Comparison of ENCODE assay signal across 8 cellular contexts in the genomic region with DNA sequence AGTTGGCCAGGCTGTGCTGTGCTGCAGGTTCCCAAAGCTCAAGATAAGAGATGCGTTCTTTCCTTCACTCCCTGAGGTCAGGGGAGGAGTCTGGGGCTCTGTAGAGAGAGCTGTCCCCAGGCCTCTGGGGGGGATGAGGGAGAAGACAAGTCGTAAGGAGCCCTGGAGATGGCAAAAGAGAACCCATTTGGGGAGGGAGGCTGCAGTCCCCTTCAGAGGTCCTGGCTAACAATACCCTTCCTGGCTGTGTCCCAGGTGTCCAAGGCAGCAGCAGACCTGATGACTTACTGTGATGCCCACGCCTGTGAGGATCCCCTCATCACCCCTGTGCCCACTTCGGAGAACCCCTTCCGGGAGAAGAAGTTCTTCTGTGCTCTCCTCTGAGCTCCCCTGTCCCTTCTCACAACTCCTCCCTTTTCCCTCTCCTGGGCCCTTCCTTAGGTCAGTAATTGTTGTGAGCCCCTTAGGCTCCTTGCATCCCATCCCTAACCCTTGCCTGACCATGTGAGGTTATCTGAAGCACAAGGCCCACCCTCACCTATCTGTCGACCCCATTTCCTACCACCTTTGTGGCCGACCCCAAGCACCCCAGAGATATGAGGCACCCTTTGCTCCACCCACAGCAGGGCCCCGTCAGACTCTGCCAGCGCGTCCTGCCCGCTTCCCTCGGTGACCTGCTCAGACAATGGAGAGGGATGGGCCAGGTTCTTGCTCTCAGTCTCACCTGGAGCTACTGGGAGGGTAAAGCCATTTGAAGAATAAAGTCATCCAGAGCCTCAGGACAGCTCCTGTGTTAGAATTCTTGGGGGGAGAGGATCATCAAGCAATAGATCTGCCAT. TPM values are rescaled to one million over a fixed set of nuclear protein-coding genes. Genes with fewer than 3 reads are reported as not detected.
A peak's percentile ranks its signal among the peaks of the same experiment; 100 is the strongest.
DNase-seq lines count a peak whose midpoint lies in the region; ATAC-seq, FAIRE-seq and TF ChIP-seq lines count a peak whose summit lies in the region.

No MANE protein-coding gene starts in this region.

- H3K9me3 ChIP-seq in SJSA1 (replicated peaks) (no peaks in the 10 kb centered on the region), GM12878 (replicated peaks; ENCODE audit: control insufficient read depth, insufficient read depth, low read length) (no peaks in the 10 kb centered on the region), liver (ENCODE audit: control insufficient read depth in 4 of 4, low read length in 3 of 4) (no peaks in the 10 kb centered on the region)

- H4K20me1 ChIP-seq in GM12878 (ENCODE audit: control insufficient read depth, insufficient read depth) = no peaks in the 10 kb centered on the region

- H3K4me1 ChIP-seq in SJSA1 (replicated peaks) (peaks cover 30% of the 10 kb centered on the region), GM12878 (ENCODE audit: control insufficient read depth, insufficient read depth, low read length) (peaks cover 37% of the 10 kb centered on the region), liver (ENCODE audit: control insufficient read depth in 4 of 4, insufficient read depth in 4 of 4, low read length in 3 of 4) (peaks cover 18 to 61% (median 50%) of the 10 kb centered on the region in 4 donors)

- H3K4me3 ChIP-seq in GM12875 (ENCODE audit: low read depth, low read length) (peak overlapping the region; percentile 63), SJSA1 (peak overlapping the region; percentile 33), GM12878 (peak overlapping the region; percentile 83), liver (ENCODE audit: low read depth in 1 of 3, low read length in 3 of 3) (peak overlapping the region; percentile 55 to 85 (median 56))

- no peak for TF ChIP-seq EP300 in GM12878 (IDR thresholded peaks at IDR 0.05; ENCODE audit: borderline replicate concordance in 1 of 2, control insufficient read depth in 1 of 2, low read depth in 2 of 2, low read length in 2 of 2)

- H3K27me3 ChIP-seq in SJSA1 (replicated peaks) = no peaks in the 10 kb centered on the region
- no peaks in the 10 kb centered on the region for H3K27me3 ChIP-seq in GM12878 (replicated peaks in 1 of 2; ENCODE audit: control insufficient read depth in 2 of 2, insufficient read depth in 2 of 2, low read length in 1 of 2)
- no peaks in the 10 kb centered on the region for H3K27me3 ChIP-seq in liver (ENCODE audit: control insufficient read depth in 4 of 4, insufficient read depth in 4 of 4, low read length in 3 of 4)

- peak overlapping the region; percentile 90 for H3K9ac ChIP-seq in GM12878 (ENCODE audit: control insufficient read depth, insufficient read depth, low read length)
- H3K9ac ChIP-seq in liver (ENCODE audit: low read depth in 1 of 2, low read length in 2 of 2) = peak overlapping the region; percentile 79 to 93

- H3K27me3 Mint-ChIP-seq in stimulated activated memory B cell treated with anti-CD40 and anti-IgM and Interleukin-4, amounts not matched to agents 10 μg/mL and 1 μg/mL and 100 μg/mL, for 72 hours = no peaks in the 10 kb centered on the region

- in situ Hi-C loops in GM12878 (cut with MboI) = no loop called here

- FAIRE-seq in GM12878 (lab: Jason Lieb, UNC) = no peak

- BruUV-seq in GM12878 (replicated peaks; lab: Mats Ljungman, UMichigan) = no TSS peak

- peak overlapping the region; percentile 93 for H3K4me3 Mint-ChIP-seq in stimulated activated memory B cell treated with anti-CD40 and anti-IgM and Interleukin-4, amounts not matched to agents 10 μg/mL and 1 μg/mL and 100 μg/mL, for 72 hours

- H2AFZ ChIP-seq in GM12878 (ENCODE audit: control insufficient read depth, low read depth, low read length) = peak overlapping the region; percentile 93

- POLR2A ChIA-PET in GM12878 (lab: Charles Lee) = interaction anchor here (0.6 to 7.6 kb wide), 15 partner anchors 18 to 147 kb away, joined by 4 to 79 read pairs (median 5); a partner anchor contains a TSS

- SMC1A ChIA-PET in GM12878 (lab: Charles Lee; ENCODE audit: uncharacterized antibody, unreplicated experiment) = interaction anchor here (0.6 to 5.3 kb wide), 8 partner anchors 15 to 151 kb away, joined by 3 to 26 read pairs (median 3); a partner anchor contains a TSS

- H3K27ac Mint-ChIP-seq in stimulated activated memory B cell treated with anti-CD40 and anti-IgM and Interleukin-4, amounts not matched to agents 10 μg/mL and 1 μg/mL and 100 μg/mL, for 72 hours = peak overlapping the region; percentile 90

- no peaks in the 10 kb centered on the region for H3K9me3 Mint-ChIP-seq in stimulated activated memory B cell treated with anti-CD40 and anti-IgM and Interleukin-4, amounts not matched to agents 10 μg/mL and 1 μg/mL and 100 μg/mL, for 72 hours

- TF ChIP-seq CTCF in GM12875 (IDR thresholded peaks at IDR 0.05; ENCODE audit: borderline replicate concordance, insufficient read depth, low read depth, low read length) (no peak), GM12878 (IDR thresholded peaks at IDR 0.05 in 2 of 3, conservative IDR thresholded peaks at IDR 0.05 in 1 of 3; ENCODE audit: control insufficient read depth in 2 of 3, extremely low read depth in 1 of 3, insufficient read depth in 1 of 3, low read depth in 3 of 3, low read length in 3 of 3) (no peak), liver (IDR thresholded peaks at IDR 0.05; ENCODE audit: low read depth, low read length, missing input control) (no peak)

- RAD21 ChIA-PET in GM12878 (lab: Charles Lee; ENCODE audit: unreplicated experiment) = interaction anchor here (0.6 to 1.8 kb wide), 8 partner anchors 18 to 151 kb away, joined by 3 to 8 read pairs (median 4); a partner anchor contains a TSS

- peak overlapping the region; percentile 98 for H3K4me2 ChIP-seq in GM12878 (ENCODE audit: control insufficient read depth, insufficient read depth)

- intact Hi-C loops in GM12878 (cut with micrococcal nuclease; ENCODE audit: unreplicated experiment) = loop anchor here (1.0 to 5.0 kb wide), 2 partner anchors 19 to 106 kb away; a partner anchor contains a TSS

- DNase-seq in SJSA1 (ENCODE audit: low read depth in 1 of 2, low spot score in 2 of 2) (no peak), GM12878 (ENCODE audit: low read depth, low spot score) (no peak), GM03348 (ENCODE audit: low spot score) (no peak), NCI-H524 (lab: John Stamatoyannopoulos, UW) (no peak)

- 37% methylated on average over 12 of the region's 12 CpGs for WGBS in GM12878 (ENCODE audit: insufficient coverage, insufficient replicate concordance, low lambda C conversion rate, missing lambda C conversion rate)
- WGBS in liver = 39% methylated on average over 12 of the region's 12 CpGs

- H3K36me3 Mint-ChIP-seq in stimulated activated memory B cell treated with anti-CD40 and anti-IgM and Interleukin-4, amounts not matched to agents 10 μg/mL and 1 μg/mL and 100 μg/mL, for 72 hours = peaks cover 29% of the 10 kb centered on the region

- TF ChIP-seq POLR2A in GM12878 (IDR thresholded peaks at IDR 0.05; ENCODE audit: low read depth, low read length) = peak; percentile 33

- ATAC-seq in GM12878 = peak; percentile 8
- ATAC-seq in stimulated activated memory B cell treated with anti-CD40 and anti-IgM and Interleukin-4, amounts not matched to agents 10 μg/mL and 1 μg/mL and 100 μg/mL, for 72 hours = peak; percentile 3
- ATAC-seq in GM19395 (IDR thresholded peaks at IDR 0.05; ENCODE audit: unreplicated experiment) = no peak

- CTCF ChIA-PET in GM12878 (lab: Yijun Ruan, JAX) = interaction anchor here (0.8 to 5.0 kb wide), 7 partner anchors 14 to 61 kb away, joined by 3 to 21 read pairs (median 6); a partner anchor contains a TSS

- peak overlapping the region; percentile 28 for H3K27ac ChIP-seq in SJSA1
- peak overlapping the region; percentile 88 for H3K27ac ChIP-seq in GM12878 (ENCODE audit: control insufficient read depth, insufficient read depth)
- H3K27ac ChIP-seq in liver (ENCODE audit: low read depth in 1 of 2, low read length in 2 of 2) = peak overlapping the region; percentile 93 to 95

- H3K4me1 Mint-ChIP-seq in stimulated activated memory B cell treated with anti-CD40 and anti-IgM and Interleukin-4, amounts not matched to agents 10 μg/mL and 1 μg/mL and 100 μg/mL, for 72 hours = peaks cover 68% of the 10 kb centered on the region

- no peak for TF ChIP-seq RAD21 in GM12878 (IDR thresholded peaks at IDR 0.05; ENCODE audit: insufficient read depth, low read depth, low read length)
- TF ChIP-seq RAD21 in liver (IDR thresholded peaks at IDR 0.05) = no peak

- H3K79me2 ChIP-seq in GM12878 (ENCODE audit: control insufficient read depth, insufficient read depth, low read length) = no peaks in the 10 kb centered on the region

- H3K36me3 ChIP-seq in SJSA1 (peaks cover 88% of the 10 kb centered on the region), GM12878 (ENCODE audit: control insufficient read depth in 2 of 2, insufficient read depth in 2 of 2, low read length in 1 of 2) (peaks cover 14 to 17% of the 10 kb centered on the region in 2 experiments), liver (ENCODE audit: control insufficient read depth in 4 of 4, insufficient read depth in 3 of 4, low read depth in 1 of 4, low read length in 3 of 4) (peaks cover 0 to 4% (median 1%) of the 10 kb centered on the region in 4 donors)

RNA-seq across cellular contexts. Expression of a gene that starts 1.2 kb away (rescaled TPM):
- total RNA-seq in SJSA1 (2014; rRNA removed; shearing (Covaris generic)) = not detected in 2 replicates
- not detected in 2 replicates for total RNA-seq in GM12878 (2013; cell fraction: nucleolus; rRNA removed)
- not detected in 2 replicates for total RNA-seq in GM12878 (2014; rRNA removed)
- total RNA-seq in GM12878 (2014; rRNA removed; fragmentation: Illumina TruSeq; extraction: Trizol) = not detected in 2 replicates
- not detected in 2 replicates for total RNA-seq in GM12878 (2021)
- 0.81 TPM for polyA plus RNA-seq in GM12878 (2011; ENCODE audit: low read depth)
- polyA plus RNA-seq in GM12878 (2011; rRNA removed) = not detected in 2 replicates
- 0.10 TPM in 1 of 2 replicates, not detected in the other for polyA plus RNA-seq in GM12878 (2011; cell fraction: cytosol; rRNA removed)
- polyA plus RNA-seq in GM12878 (2011; cell fraction: nucleus; rRNA removed) = 0.13 TPM in 1 of 2 replicates, not detected in the other
- polyA plus RNA-seq in GM12878 (2012) = 0.18 and 0.55 TPM in 2 replicates
- polyA plus RNA-seq in GM12878 (2014; fragmentation: Illumina TruSeq; extraction: Trizol) = 0.57 TPM in 1 of 2 replicates, not detected in the other
- under 1 TPM; 0.27 to 0.42 TPM for polyA plus RNA-seq in GM12878 (2014; fragmentation: Nextera tagmentation; extraction: Ambion mirVana)
- polyA plus RNA-seq in GM12878 (2014; rRNA removed) = not detected in 2 replicates
- under 1 TPM; 0.62 to 0.83 TPM for polyA plus RNA-seq in GM12878 (2016; fragmentation: Nextera tagmentation; extraction: Ambion mirVana)
- not detected in 2 replicates for polyA minus RNA-seq in GM12878 (2011; rRNA and poly(A)+ RNA removed)
- polyA minus RNA-seq in GM12878 (2011; cell fraction: cytosol; rRNA and poly(A)+ RNA removed) = not detected in 2 replicates
- not detected in 2 replicates for polyA minus RNA-seq in GM12878 (2011; cell fraction: nucleus; rRNA and poly(A)+ RNA removed)
- total RNA-seq in liver = under 1 TPM in 1 of 2 donors, not detected in 1; 0.19 TPM
- not detected for polyA plus RNA-seq in liver

RNA-seq across cellular contexts. Expression of a gene that starts 1.4 kb away (rescaled TPM):
- 51.4 and 138 TPM in 2 replicates for total RNA-seq in SJSA1 (2014; rRNA removed; shearing (Covaris generic))
- total RNA-seq in GM12878 (2013; cell fraction: nucleolus; rRNA removed) = 23.5 and 29.0 TPM in 2 replicates
- 21.7 and 24.3 TPM in 2 replicates for total RNA-seq in GM12878 (2014; rRNA removed)
- 20.3 and 21.5 TPM in 2 replicates for total RNA-seq in GM12878 (2014; rRNA removed; fragmentation: Illumina TruSeq; extraction: Trizol)
- 22.9 and 28.9 TPM in 2 replicates for total RNA-seq in GM12878 (2021)
- polyA plus RNA-seq in GM12878 (2011; ENCODE audit: low read depth) = 39.4 TPM
- polyA plus RNA-seq in GM12878 (2011; rRNA removed) = 7.6 and 16.5 TPM in 2 replicates
- 41.4 and 49.7 TPM in 2 replicates for polyA plus RNA-seq in GM12878 (2011; cell fraction: cytosol; rRNA removed)
- 49.3 and 67.8 TPM in 2 replicates for polyA plus RNA-seq in GM12878 (2011; cell fraction: nucleus; rRNA removed)
- 24.7 and 26.2 TPM in 2 replicates for polyA plus RNA-seq in GM12878 (2012)
- polyA plus RNA-seq in GM12878 (2014; fragmentation: Illumina TruSeq; extraction: Trizol) = 10.6 and 17.1 TPM in 2 replicates
- 10 to 100 TPM; 12.3 to 34.4 TPM for polyA plus RNA-seq in GM12878 (2014; fragmentation: Nextera tagmentation; extraction: Ambion mirVana)
- 21.9 and 24.2 TPM in 2 replicates for polyA plus RNA-seq in GM12878 (2014; rRNA removed)
- polyA plus RNA-seq in GM12878 (2016; fragmentation: Nextera tagmentation; extraction: Ambion mirVana) = 10 to 100 TPM; 55.7 to 57.9 TPM
- 36.9 and 38.8 TPM in 2 replicates for polyA minus RNA-seq in GM12878 (2011; rRNA and poly(A)+ RNA removed)
- 12.4 and 22.4 TPM in 2 replicates for polyA minus RNA-seq in GM12878 (2011; cell fraction: cytosol; rRNA and poly(A)+ RNA removed)
- polyA minus RNA-seq in GM12878 (2011; cell fraction: nucleus; rRNA and poly(A)+ RNA removed) = 15.7 and 30.1 TPM in 2 replicates
- 10 to 100 TPM; 15.1 to 23.0 TPM for total RNA-seq in liver
- polyA plus RNA-seq in liver = 10 to 100 TPM; 34.5 to 40.0 TPM

RNA-seq across cellular contexts. Expression of a gene that starts 18.6 kb away (rescaled TPM):
- 9.8 and 18.6 TPM in 2 replicates for total RNA-seq in SJSA1 (2014; rRNA removed; shearing (Covaris generic))
- 50.6 and 53.9 TPM in 2 replicates for total RNA-seq in GM12878 (2013; cell fraction: nucleolus; rRNA removed)
- total RNA-seq in GM12878 (2014; rRNA removed) = 6.6 and 8.8 TPM in 2 replicates
- total RNA-seq in GM12878 (2014; rRNA removed; fragmentation: Illumina TruSeq; extraction: Trizol) = 21.1 and 22.7 TPM in 2 replicates
- 47.9 and 50.5 TPM in 2 replicates for total RNA-seq in GM12878 (2021)
- 27.5 TPM for polyA plus RNA-seq in GM12878 (2011; ENCODE audit: low read depth)
- polyA plus RNA-seq in GM12878 (2011; rRNA removed) = 23.7 and 29.8 TPM in 2 replicates
- 15.8 and 19.0 TPM in 2 replicates for polyA plus RNA-seq in GM12878 (2011; cell fraction: cytosol; rRNA removed)
- 27.0 and 40.2 TPM in 2 replicates for polyA plus RNA-seq in GM12878 (2011; cell fraction: nucleus; rRNA removed)
- 52.9 and 61.7 TPM in 2 replicates for polyA plus RNA-seq in GM12878 (2012)
- polyA plus RNA-seq in GM12878 (2014; fragmentation: Illumina TruSeq; extraction: Trizol) = 72.2 and 73.7 TPM in 2 replicates
- polyA plus RNA-seq in GM12878 (2014; fragmentation: Nextera tagmentation; extraction: Ambion mirVana) = 1 to 10 TPM; 1.6 to 7.4 TPM
- 39.9 and 43.9 TPM in 2 replicates for polyA plus RNA-seq in GM12878 (2014; rRNA removed)
- polyA plus RNA-seq in GM12878 (2016; fragmentation: Nextera tagmentation; extraction: Ambion mirVana) = 1 to 10 TPM; 2.6 to 2.7 TPM
- polyA minus RNA-seq in GM12878 (2011; rRNA and poly(A)+ RNA removed) = 23.3 and 25.3 TPM in 2 replicates
- 10.6 and 13.2 TPM in 2 replicates for polyA minus RNA-seq in GM12878 (2011; cell fraction: cytosol; rRNA and poly(A)+ RNA removed)
- 13.5 and 26.4 TPM in 2 replicates for polyA minus RNA-seq in GM12878 (2011; cell fraction: nucleus; rRNA and poly(A)+ RNA removed)
- total RNA-seq in liver = 10 to 100 TPM; 14.0 to 17.0 TPM
- polyA plus RNA-seq in liver = 10 to 100 TPM in 1 of 2 donors, 1 to 10 TPM in 1; 1.3 to 12.0 TPM

RNA-seq across cellular contexts. Expression of a gene that starts 19.3 kb away (rescaled TPM):
- 0.55 and 0.85 TPM in 2 replicates for total RNA-seq in SJSA1 (2014; rRNA removed; shearing (Covaris generic))
- total RNA-seq in GM12878 (2013; cell fraction: nucleolus; rRNA removed) = 0.24 TPM in 1 of 2 replicates, not detected in the other
- total RNA-seq in GM12878 (2014; rRNA removed) (0.05 and 0.06 TPM in 2 replicates), GM12878 (2014; rRNA removed; fragmentation: Illumina TruSeq; extraction: Trizol) (not detected in 2 replicates), GM12878 (2021) (not detected in 2 replicates), liver (under 1 TPM in 1 of 2 donors, not detected in 1; 0.08 TPM)
- polyA plus RNA-seq in GM12878 (2011; ENCODE audit: low read depth) = not detected
- polyA plus RNA-seq in GM12878 (2011; rRNA removed) (not detected in 2 replicates), GM12878 (2014; fragmentation: Illumina TruSeq; extraction: Trizol) (0.01 TPM in 1 of 2 replicates, not detected in the other), GM12878 (2014; fragmentation: Nextera tagmentation; extraction: Ambion mirVana) (not detected), GM12878 (2014; rRNA removed) (not detected in 2 replicates), GM12878 (2016; fragmentation: Nextera tagmentation; extraction: Ambion mirVana) (not detected), liver (under 1 TPM in 1 of 2 donors, not detected in 1; 0.06 TPM)
- not detected in 2 replicates for polyA plus RNA-seq in GM12878 (2011; cell fraction: cytosol; rRNA removed)
- 0.04 and 0.18 TPM in 2 replicates for polyA plus RNA-seq in GM12878 (2011; cell fraction: nucleus; rRNA removed)
- polyA plus RNA-seq in GM12878 (2012) = not detected in 2 replicates
- 0.10 TPM in 1 of 2 replicates, not detected in the other for polyA minus RNA-seq in GM12878 (2011; rRNA and poly(A)+ RNA removed)
- polyA minus RNA-seq in GM12878 (2011; cell fraction: cytosol; rRNA and poly(A)+ RNA removed) = not detected in 2 replicates
- 0.36 and 0.67 TPM in 2 replicates for polyA minus RNA-seq in GM12878 (2011; cell fraction: nucleus; rRNA and poly(A)+ RNA removed)

RNA-seq across cellular contexts. Expression of a gene that starts 19.6 kb away (rescaled TPM):
- 47.6 and 51.3 TPM in 2 replicates for total RNA-seq in SJSA1 (2014; rRNA removed; shearing (Covaris generic))
- total RNA-seq in GM12878 (2013; cell fraction: nucleolus; rRNA removed) = 37.4 and 54.4 TPM in 2 replicates
- total RNA-seq in GM12878 (2014; rRNA removed) (51.6 and 55.5 TPM in 2 replicates), GM12878 (2014; rRNA removed; fragmentation: Illumina TruSeq; extraction: Trizol) (45.3 and 52.5 TPM in 2 replicates), GM12878 (2021) (40.4 and 42.0 TPM in 2 replicates), liver (10 to 100 TPM; 12.0 to 16.1 TPM)
- polyA plus RNA-seq in GM12878 (2011; ENCODE audit: low read depth) = 24.2 TPM
- polyA plus RNA-seq in GM12878 (2011; rRNA removed) (62.9 and 71.2 TPM in 2 replicates), GM12878 (2014; fragmentation: Illumina TruSeq; extraction: Trizol) (53.6 and 62.0 TPM in 2 replicates), GM12878 (2014; fragmentation: Nextera tagmentation; extraction: Ambion mirVana) (10 to 100 TPM; 60.9 to 72.3 TPM), GM12878 (2014; rRNA removed) (47.1 and 47.3 TPM in 2 replicates), GM12878 (2016; fragmentation: Nextera tagmentation; extraction: Ambion mirVana) (10 to 100 TPM; 48.7 to 49.2 TPM), liver (10 to 100 TPM in 1 of 2 donors, 1 to 10 TPM in 1; 10.0 to 14.0 TPM)
- 53.8 and 56.3 TPM in 2 replicates for polyA plus RNA-seq in GM12878 (2011; cell fraction: cytosol; rRNA removed)
- polyA plus RNA-seq in GM12878 (2011; cell fraction: nucleus; rRNA removed) = 39.6 and 50.1 TPM in 2 replicates
- polyA plus RNA-seq in GM12878 (2012) = 42.2 and 55.8 TPM in 2 replicates
- polyA minus RNA-seq in GM12878 (2011; rRNA and poly(A)+ RNA removed) = 29.7 and 41.3 TPM in 2 replicates
- 15.9 and 18.3 TPM in 2 replicates for polyA minus RNA-seq in GM12878 (2011; cell fraction: cytosol; rRNA and poly(A)+ RNA removed)
- 11.4 and 18.6 TPM in 2 replicates for polyA minus RNA-seq in GM12878 (2011; cell fraction: nucleus; rRNA and poly(A)+ RNA removed)

Comparison
In these comparisons a context has a peak if more than half of its experiments do, and no peak if none do; other contexts are left out.
1. H3K4me3 ChIP-seq: peak in every context shown above with its lines; median percentile 83 in GM12878; 63 in GM12875; 56 in liver; 33 in SJSA1.
2. H3K27ac ChIP-seq: peak in every context shown above with its lines; median percentile 94 in liver; 88 in GM12878; 28 in SJSA1.